In the genomic region with DNA sequence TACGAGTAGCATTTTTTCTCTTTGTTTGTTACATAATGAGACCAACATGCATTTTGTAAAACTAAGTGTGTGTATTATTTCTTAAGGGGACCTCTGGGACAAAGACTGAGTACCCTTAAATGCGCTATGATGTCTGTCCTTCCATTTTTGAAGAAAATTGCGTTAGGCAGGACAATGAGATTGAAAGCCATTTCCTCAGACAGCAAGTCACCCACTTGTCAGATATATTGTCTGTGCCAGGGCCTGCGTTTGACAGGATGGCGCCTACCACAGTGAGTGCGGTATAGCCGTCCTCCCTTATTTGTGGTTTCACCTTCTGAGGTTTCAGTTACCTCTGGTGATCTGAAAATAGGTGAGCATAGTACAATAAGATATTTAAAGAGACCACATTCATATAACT, we compare ENCODE assay signal across 1 cellular context.
TF ChIP-seq lines count a peak whose summit lies in the region.

No MANE protein-coding gene starts in this region.

TF ChIP-seq in K562, 482 proteins besides CTCF, POLR2A, EP300 and RAD21:
- TF ChIP-seq SRSF9 (IDR thresholded peaks at IDR 0.05; ENCODE audit: borderline replicate concordance, low read depth, low read length) (no peak), BCOR (IDR thresholded peaks at IDR 0.05) (no peak), ZNF589 (CRISPR knock-in tag; IDR thresholded peaks at IDR 0.05; ENCODE audit: low read depth) (no peak), ZNF41 (CRISPR knock-in tag; conservative IDR thresholded peaks at IDR 0.05) (no peak), YBX1 (IDR thresholded peaks at IDR 0.05) (no peak), ZNF175 (CRISPR knock-in tag; IDR thresholded peaks at IDR 0.05; ENCODE audit: low read depth) (no peak)
- TF ChIP-seq, protein P1, sequence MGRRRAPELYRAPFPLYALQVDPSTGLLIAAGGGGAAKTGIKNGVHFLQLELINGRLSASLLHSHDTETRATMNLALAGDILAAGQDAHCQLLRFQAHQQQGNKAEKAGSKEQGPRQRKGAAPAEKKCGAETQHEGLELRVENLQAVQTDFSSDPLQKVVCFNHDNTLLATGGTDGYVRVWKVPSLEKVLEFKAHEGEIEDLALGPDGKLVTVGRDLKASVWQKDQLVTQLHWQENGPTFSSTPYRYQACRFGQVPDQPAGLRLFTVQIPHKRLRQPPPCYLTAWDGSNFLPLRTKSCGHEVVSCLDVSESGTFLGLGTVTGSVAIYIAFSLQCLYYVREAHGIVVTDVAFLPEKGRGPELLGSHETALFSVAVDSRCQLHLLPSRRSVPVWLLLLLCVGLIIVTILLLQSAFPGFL (CRISPR knock-in tag; IDR thresholded peaks at IDR 0.05): no peak
- TF ChIP-seq, protein P2, sequence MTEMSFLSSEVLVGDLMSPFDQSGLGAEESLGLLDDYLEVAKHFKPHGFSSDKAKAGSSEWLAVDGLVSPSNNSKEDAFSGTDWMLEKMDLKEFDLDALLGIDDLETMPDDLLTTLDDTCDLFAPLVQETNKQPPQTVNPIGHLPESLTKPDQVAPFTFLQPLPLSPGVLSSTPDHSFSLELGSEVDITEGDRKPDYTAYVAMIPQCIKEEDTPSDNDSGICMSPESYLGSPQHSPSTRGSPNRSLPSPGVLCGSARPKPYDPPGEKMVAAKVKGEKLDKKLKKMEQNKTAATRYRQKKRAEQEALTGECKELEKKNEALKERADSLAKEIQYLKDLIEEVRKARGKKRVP (CRISPR knock-in tag; IDR thresholded peaks at IDR 0.05): no peak
